ENCODE assay signal across 8 cellular contexts in the genomic region with DNA sequence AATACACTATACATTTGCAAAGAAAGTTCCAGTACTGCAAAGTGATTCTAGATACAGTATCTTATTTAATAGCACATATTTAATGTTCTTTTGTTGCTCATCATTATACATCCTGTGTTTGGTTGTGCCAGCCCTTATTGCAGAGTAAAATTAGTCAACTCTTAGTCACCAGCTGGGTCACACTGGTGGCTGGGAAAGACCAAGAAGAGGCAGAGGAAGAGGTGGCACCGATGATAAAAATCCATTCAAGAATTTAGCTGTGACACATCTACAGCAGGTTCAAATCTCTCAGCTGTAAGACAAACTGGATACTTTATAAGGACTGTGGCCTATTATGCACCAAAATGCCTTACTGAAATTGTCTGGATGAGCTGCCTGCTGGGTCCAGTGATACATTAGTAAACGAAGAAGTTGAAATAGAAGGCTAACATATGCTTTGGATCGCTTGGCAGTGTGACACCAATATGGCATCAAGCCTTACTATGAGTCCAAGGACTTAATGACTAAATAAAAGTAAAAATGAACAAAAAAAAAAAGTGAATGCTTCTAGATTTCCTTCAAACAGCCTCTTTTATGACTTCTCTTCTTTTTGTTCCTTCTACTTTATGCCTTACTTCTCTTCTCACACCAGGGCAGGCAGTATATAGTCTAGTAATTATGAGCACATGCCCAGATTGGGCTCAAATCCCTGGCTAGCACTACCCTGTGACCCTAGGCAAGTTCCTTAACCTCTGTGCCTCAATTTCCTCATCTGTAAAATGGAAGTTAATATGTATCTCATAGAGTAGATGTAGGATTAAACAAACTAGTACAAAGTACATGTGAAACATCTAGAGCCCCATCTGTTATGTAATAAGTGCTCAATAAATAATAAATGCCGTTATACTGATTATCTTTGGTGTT. TPM values are rescaled to one million over a fixed set of nuclear protein-coding genes. Genes with fewer than 3 reads are reported as not detected.
DNase-seq lines count a peak whose midpoint lies in the region; ATAC-seq, FAIRE-seq and TF ChIP-seq lines count a peak whose summit lies in the region.

No MANE protein-coding gene starts in this region.

- no TSS peak for BruUV-seq in endothelial cell of umbilical vein (replicated peaks; lab: Mats Ljungman, UMichigan)

- no peak for TF ChIP-seq POLR2A in endothelial cell of umbilical vein (IDR thresholded peaks at IDR 0.05; ENCODE audit: low read depth, low read length)

- dilution Hi-C loops in endothelial cell of umbilical vein (cut with MboI; ENCODE audit: extremely low pct_ligation_motif_present, low sequenced_read_pairs) = no loop called here

- CTCF ChIA-PET in SK-N-SH (lab: Yijun Ruan, JAX) (interaction anchor here (0.5 to 2.2 kb wide), 18 partner anchors 10 to 971 kb away, joined by 3 to 14 read pairs (median 6); no protein-coding TSS in a partner anchor), endothelial cell of umbilical vein (lab: Charles Lee) (interaction anchor here (0.6 to 3.9 kb wide), 17 partner anchors 9 to 1246 kb away, joined by 3 to 41 read pairs (median 6); no protein-coding TSS in a partner anchor)

- peaks cover 27% of the 10 kb centered on the region for H3F3A ChIP-seq in SK-N-SH (replicated peaks; ENCODE audit: insufficient read depth)

- no peaks in the 10 kb centered on the region for H3K9me1 ChIP-seq in endothelial cell of umbilical vein (replicated peaks; ENCODE audit: control insufficient read depth, extremely low read depth, insufficient read depth, low read length)

- DNase-seq in activated CD4-positive, CD25-positive, alpha-beta regulatory T cell (lab: John Stamatoyannopoulos, UW) = no peak
- no peak for DNase-seq in SK-N-SH
- DNase-seq in endothelial cell of umbilical vein (ENCODE audit: low read depth, low spot score) = peak; percentile 83
- DNase-seq in stimulated activated CD4-positive, alpha-beta T cell treated with anti-CD3 and anti-CD28 coated beads, Interleukin-1b, Interleukin-23, amount 100 ng/mL, for 48 hours = peak; percentile 49
- no peak for DNase-seq in dedifferentiated amniotic fluid mesenchymal stem cell (ENCODE audit: extremely low spot score)
- DNase-seq in activated effector memory CD4-positive, alpha-beta T cell treated with Interleukin-2 at 50 U/mL for 16 hours = no peak

- peak; percentile 75 to 93 for ATAC-seq in activated CD4-positive, CD25-positive, alpha-beta regulatory T cell treated with anti-CD3 and anti-CD28 coated beads, Interleukin-2, amount 50 U/mL, for 24 hours
- ATAC-seq in GM21723 (IDR thresholded peaks at IDR 0.05; ENCODE audit: unreplicated experiment) = no peak

- H3K4me1 ChIP-seq in SK-N-SH (ENCODE audit: control insufficient read depth in 1 of 2, insufficient read depth in 2 of 2, low read depth in 1 of 2, low read length in 1 of 2) (peaks cover 13 to 14% of the 10 kb centered on the region in 2 experiments; a peak in 3 of 4 replicates), endothelial cell of umbilical vein (ENCODE audit: control insufficient read depth, extremely low read depth, insufficient read depth, low read length) (peaks cover 15% of the 10 kb centered on the region)

- peak overlapping the region in 1 of 2 experiments; percentile 65; a peak in 2 of 4 replicates for H3K27ac ChIP-seq in SK-N-SH (ENCODE audit: low read depth in 2 of 2, low read length in 1 of 2)
- peak overlapping the region; percentile 19 for H3K27ac ChIP-seq in endothelial cell of umbilical vein (ENCODE audit: insufficient read depth, low read depth, low read length)

- FAIRE-seq in endothelial cell of umbilical vein (lab: Jason Lieb, UNC) = peak; percentile 83

- no peak for TF ChIP-seq CTCF in SK-N-SH (IDR thresholded peaks at IDR 0.05)
- TF ChIP-seq CTCF in endothelial cell of umbilical vein (IDR thresholded peaks at IDR 0.05; ENCODE audit: extremely low read depth in 1 of 2, insufficient read depth in 1 of 2, low read depth in 1 of 2, low read length in 2 of 2) = no peak

- H4K20me1 ChIP-seq in SK-N-SH (ENCODE audit: insufficient read depth) (peaks cover 10% of the 10 kb centered on the region; the same call in 1 of the 2 replicates), endothelial cell of umbilical vein (replicated peaks; ENCODE audit: control insufficient read depth, extremely low read depth, insufficient read depth, low read length) (no peaks in the 10 kb centered on the region)

- peak overlapping the region; percentile 31; the same call in 1 of the 2 replicates for H3K4me2 ChIP-seq in SK-N-SH
- peak overlapping the region; percentile 20 for H3K4me2 ChIP-seq in endothelial cell of umbilical vein (ENCODE audit: insufficient read depth, low read length)

- H2AFZ ChIP-seq in SK-N-SH (ENCODE audit: low read depth) (no peak overlapping the region), endothelial cell of umbilical vein (ENCODE audit: low read depth, low read length) (no peak overlapping the region)

- no peaks in the 10 kb centered on the region for H3K9me3 ChIP-seq in SK-N-SH
- no peaks in the 10 kb centered on the region for H3K9me3 ChIP-seq in endothelial cell of umbilical vein (replicated peaks; ENCODE audit: control insufficient read depth, insufficient read depth, low read length)

- H3K9ac ChIP-seq in SK-N-SH (no peak overlapping the region), endothelial cell of umbilical vein (replicated peaks; ENCODE audit: extremely low read depth, insufficient read depth, low read length) (no peak overlapping the region)

- no peak for TF ChIP-seq RAD21 in SK-N-SH (IDR thresholded peaks at IDR 0.05; ENCODE audit: low read length)

- H3K27me3 ChIP-seq in SK-N-SH (ENCODE audit: insufficient read depth) (no peaks in the 10 kb centered on the region), endothelial cell of umbilical vein (ENCODE audit: control insufficient read depth in 2 of 2, insufficient read depth in 2 of 2, low read length in 2 of 2) (no peaks in the 10 kb centered on the region)

- H3K4me3 ChIP-seq in SK-N-SH (ENCODE audit: low read depth in 2 of 2, low read length in 1 of 2) = no peak overlapping the region
- H3K4me3 ChIP-seq in endothelial cell of umbilical vein (replicated peaks in 1 of 3; ENCODE audit: insufficient read depth in 1 of 3, low read depth in 1 of 3, low read length in 3 of 3) = no peak overlapping the region

- 47% methylated on average over 4 of the region's 4 CpGs for WGBS in SK-N-SH (ENCODE audit: low lambda C conversion rate)

- no peak for TF ChIP-seq EP300 in SK-N-SH (IDR thresholded peaks at IDR 0.05; ENCODE audit: borderline replicate concordance in 1 of 2, low read depth in 1 of 2, low read length in 1 of 2)

- H3K9me2 ChIP-seq in SK-N-SH = no peaks in the 10 kb centered on the region

- POLR2A ChIA-PET in SK-N-SH (lab: Yijun Ruan, JAX) (no interaction called here), endothelial cell of umbilical vein (lab: Charles Lee) (no interaction called here)

- intact Hi-C loops in endothelial cell of umbilical vein (cut with micrococcal nuclease) = loop anchor here (1.0 to 5.0 kb wide), 5 partner anchors 30 to 372 kb away; no protein-coding TSS in a partner anchor

- H3K36me3 ChIP-seq in SK-N-SH (replicated peaks in 1 of 2; ENCODE audit: control insufficient read depth in 1 of 2, insufficient read depth in 2 of 2, low read length in 1 of 2) = peaks cover 0 to 17% of the 10 kb centered on the region in 2 experiments
- peaks cover 0 to 7% of the 10 kb centered on the region in 2 experiments for H3K36me3 ChIP-seq in endothelial cell of umbilical vein (ENCODE audit: control insufficient read depth in 2 of 2, extremely low read depth in 1 of 2, insufficient read depth in 2 of 2, low read length in 2 of 2)

- H3K79me2 ChIP-seq in SK-N-SH (ENCODE audit: insufficient read depth) = no peaks in the 10 kb centered on the region
- no peaks in the 10 kb centered on the region for H3K79me2 ChIP-seq in endothelial cell of umbilical vein (ENCODE audit: control insufficient read depth, insufficient read depth, low read length)

TF ChIP-seq in SK-N-SH, 30 proteins besides CTCF, POLR2A, EP300 and RAD21 (continues in another document):
- TF ChIP-seq YY1 (IDR thresholded peaks at IDR 0.05; ENCODE audit: low read depth) (no peak), MXI1 (IDR thresholded peaks at IDR 0.05; ENCODE audit: low read depth, low read length) (no peak), RXRA (IDR thresholded peaks at IDR 0.05; ENCODE audit: borderline replicate concordance, low read depth) (no peak)

TF ChIP-seq in endothelial cell of umbilical vein, 7 proteins besides CTCF, POLR2A, EP300 and RAD21:
- TF ChIP-seq EZH2 (IDR thresholded peaks at IDR 0.05; ENCODE audit: borderline replicate concordance, low read depth, low read length, severe bottlenecking) (no peak), FOS (IDR thresholded peaks at IDR 0.05; ENCODE audit: borderline replicate concordance, insufficient read depth, low read length) (peak; percentile 88), MYC (IDR thresholded peaks at IDR 0.05; ENCODE audit: low read depth, low read length) (no peak), JUN (IDR thresholded peaks at IDR 0.05; ENCODE audit: borderline replicate concordance, insufficient read depth, insufficient read length, low read depth) (peak; percentile 42), MAX (IDR thresholded peaks at IDR 0.05; ENCODE audit: insufficient read depth, insufficient read length) (no peak), POLR2AphosphoS5 (IDR thresholded peaks at IDR 0.05; ENCODE audit: insufficient read depth, low read depth, low read length) (no peak), GATA2 (IDR thresholded peaks at IDR 0.05; ENCODE audit: insufficient read depth, insufficient read length, low read depth, low read length) (peak; percentile 42)
TF ChIP-seq in endothelial cell of umbilical vein: peak in this region for 3.

RNA-seq across cellular contexts. Expression of gene RNF8, which starts 29.4 kb away (rescaled TPM):
- polyA plus RNA-seq in SK-N-SH (2012; rRNA removed) (19.8 and 21.7 TPM in 2 replicates), endothelial cell of umbilical vein (11.3 and 16.6 TPM in 2 replicates)
- polyA plus RNA-seq in SK-N-SH (2012; cell fraction: cytosol; rRNA removed) = 21.5 and 28.1 TPM in 2 replicates
- polyA plus RNA-seq in SK-N-SH (2012; cell fraction: nucleus; rRNA removed) = 19.5 and 22.9 TPM in 2 replicates
- 26.2 and 27.3 TPM in 2 replicates for total RNA-seq in endothelial cell of umbilical vein
- polyA plus RNA-seq in endothelial cell of umbilical vein (2011; cell fraction: cytosol; rRNA removed) = 21.8 and 24.0 TPM in 2 replicates
- polyA plus RNA-seq in endothelial cell of umbilical vein (2011; cell fraction: nucleus; rRNA removed) = 25.4 and 33.0 TPM in 2 replicates
- 18.8 and 24.9 TPM in 2 replicates for polyA plus RNA-seq in endothelial cell of umbilical vein (2012)
- polyA minus RNA-seq in endothelial cell of umbilical vein = 8.8 and 11.0 TPM in 2 replicates
- polyA minus RNA-seq in endothelial cell of umbilical vein (2011; cell fraction: cytosol; rRNA and poly(A)+ RNA removed) = 14.6 TPM
- 13.6 and 16.3 TPM in 2 replicates for polyA minus RNA-seq in endothelial cell of umbilical vein (2011; cell fraction: nucleus; rRNA and poly(A)+ RNA removed)

Comparison
In these comparisons a context has a peak if more than half of its experiments do, and no peak if none do; other contexts are left out.
1. DNase-seq: peak in endothelial cell of umbilical vein (single experiment) and stimulated activated CD4-positive, alpha-beta T cell treated with anti-CD3 and anti-CD28 coated beads, Interleukin-1b, Interleukin-23, amount 100 ng/mL, for 48 hours (single experiment); none in activated CD4-positive, CD25-positive, alpha-beta regulatory T cell (0 of 4), SK-N-SH (single experiment), dedifferentiated amniotic fluid mesenchymal stem cell (single experiment) and activated effector memory CD4-positive, alpha-beta T cell treated with Interleukin-2 at 50 U/mL for 16 hours (single experiment).